23 cellular contexts compared by ENCODE assay signal in genomic region chr10:121461307-121461706, GRCh38.
"Had no signal": no experiment of that assay in that cellular context is flagged by ENCODE, and none has a peak within 500 bp of the region (broad histone marks: within the 10 kb centered on the region; RNA-seq: fewer than 3 reads in every experiment).

No MANE protein-coding gene starts in this region.

- DNase-seq: cerebellar nuclear complex; dorsolateral prefrontal cortex; effector CD4-positive, alpha-beta T cell; foreskin fibroblast; gastrocnemius medialis; heart right ventricle; hippocampal formation; immature natural killer cell; islet precursor cell; mucosa of descending colon; naive B cell; pancreas; stimulated activated CD4-positive, alpha-beta T cell treated with anti-CD3 and anti-CD28 coated beads, Interleukin-2, amount 100 ng/mL, for 24 hours; stimulated activated CD4-positive, alpha-beta T cell treated with anti-CD3 and anti-CD28 coated beads, Interleukin-4, amount 100 ng/mL, for 24 hours; stimulated activated naive CD4-positive, alpha-beta T cell treated with Interleukin-2 at 50 U/mL for 16 hours; stomach; thyroid gland had no signal

- H3K36me3 ChIP-seq: gastrocnemius medialis, heart right ventricle, neutrophil, pancreas, stomach, thyroid gland had no signal

- H3K27ac ChIP-seq: gastrocnemius medialis, heart right ventricle, neutrophil, pancreas, thyroid gland had no signal

- ATAC-seq: gastrocnemius medialis; heart right ventricle; left lobe of liver; mucosa of descending colon; natural killer cell treated with Interleukin-12 subunit alpha and Interleukin-12 subunit beta and Interleukin-15 and Interleukin-18, amount 100 ng/mL, for 72 hours; pancreas; sciatic nerve; stimulated activated effector memory CD8-positive, alpha-beta T cell treated with anti-CD3 and anti-CD28 coated beads, Interleukin-12 subunit alpha, Interleukin-12 subunit beta, amount 100 ng/mL, for 72 hours had no signal

- H3K27me3 ChIP-seq: dorsolateral prefrontal cortex, neutrophil, pancreas, stomach, thyroid gland had no signal

- FAIRE-seq: pancreas had no signal

- H3K4me1 ChIP-seq: gastrocnemius medialis, heart right ventricle, pancreas, thyroid gland had no signal

- H3K9me3 ChIP-seq: gastrocnemius medialis, heart right ventricle, mucosa of descending colon, neutrophil, pancreas, stomach, thyroid gland had no signal

- H3K4me3 ChIP-seq: dorsolateral prefrontal cortex, gastrocnemius medialis, heart right ventricle, lung, mucosa of descending colon, pancreas, stomach, thyroid gland had no signal
